In genomic region chr4:35918491-35918977, GRCh38 we compare ENCODE assay signal across 28 cellular contexts.
"Had no signal": no experiment of that assay in that cellular context is flagged by ENCODE, and none has a peak within 500 bp of the region (broad histone marks: within the 10 kb centered on the region; RNA-seq: fewer than 3 reads in every experiment).

No MANE protein-coding gene starts in this region.

- H3K79me2 ChIP-seq: hepatocyte had no signal

- H3K36me3 Mint-ChIP-seq: activated naive CD4-positive, alpha-beta T cell treated with anti-CD3 and anti-CD28 coated beads, Interleukin-2, amount 10 ng/mL, durations not matched to agents 7 days and 5 days; activated naive CD4-positive, alpha-beta T cell treated with anti-CD3 and anti-CD28 coated beads, Interleukin-2, amount 50 U/mL, for 72 hours; activated naive CD8-positive, alpha-beta T cell treated with anti-CD3 and anti-CD28 coated beads, Interleukin-2, amount 10 ng/mL, durations not matched to agents 7 days and 5 days; brain had no signal

- H3K27me3 Mint-ChIP-seq: activated naive CD4-positive, alpha-beta T cell treated with anti-CD3 and anti-CD28 coated beads, Interleukin-2, amount 10 ng/mL, durations not matched to agents 7 days and 5 days had no signal

- H3K4me2 ChIP-seq: hepatocyte had no signal

- H3K4me1 ChIP-seq: ascending aorta, breast epithelium, colonic mucosa, gastrocnemius medialis, heart right ventricle had no signal

- H2AFZ ChIP-seq: hepatocyte had no signal

- H3K4me1 Mint-ChIP-seq: activated CD4-positive, alpha-beta memory T cell treated with anti-CD3 and anti-CD28 coated beads, Interleukin-2, amount 10 ng/mL, durations not matched to agents 7 days and 5 days; activated CD4-positive, alpha-beta T cell treated with anti-CD3 and anti-CD28 coated beads, Interleukin-2, amount 10 ng/mL, durations not matched to agents 7 days and 5 days; activated naive CD4-positive, alpha-beta T cell treated with anti-CD3 and anti-CD28 coated beads, Interleukin-2, amount 10 ng/mL, durations not matched to agents 7 days and 5 days; activated naive CD8-positive, alpha-beta T cell treated with anti-CD3 and anti-CD28 coated beads, Interleukin-2, amount 10 ng/mL, durations not matched to agents 7 days and 5 days; brain had no signal

- H3K36me3 ChIP-seq: ascending aorta, breast epithelium, cardiac muscle cell, colonic mucosa, gastrocnemius medialis, heart right ventricle had no signal

- H3K27me3 ChIP-seq: ascending aorta, breast epithelium, cardiac muscle cell, colonic mucosa, gastrocnemius medialis, heart right ventricle, hepatocyte had no signal

- H3K9me3 Mint-ChIP-seq: activated CD4-positive, alpha-beta memory T cell treated with anti-CD3 and anti-CD28 coated beads, Interleukin-2, amount 10 ng/mL, durations not matched to agents 7 days and 5 days; activated CD4-positive, alpha-beta T cell treated with anti-CD3 and anti-CD28 coated beads, Interleukin-2, amount 10 ng/mL, durations not matched to agents 7 days and 5 days; activated naive CD4-positive, alpha-beta T cell treated with anti-CD3 and anti-CD28 coated beads, Interleukin-2, amount 10 ng/mL, durations not matched to agents 7 days and 5 days; activated naive CD4-positive, alpha-beta T cell treated with anti-CD3 and anti-CD28 coated beads, Interleukin-2, amount 50 U/mL, for 72 hours; activated naive CD8-positive, alpha-beta T cell treated with anti-CD3 and anti-CD28 coated beads, Interleukin-2, amount 10 ng/mL, durations not matched to agents 7 days and 5 days; activated T-cell treated with anti-CD3 and anti-CD28 coated beads, Interleukin-2, amount 50 U/mL, for 24 hours; activated T-cell treated with anti-CD3 and anti-CD28 coated beads, Interleukin-2, amount 50 U/mL, for 72 hours; brain had no signal

- DNase-seq: activated CD4-positive, alpha-beta memory T cell treated with anti-CD3 and anti-CD28 coated beads, Interleukin-2, amount 10 ng/mL, durations not matched to agents 7 days and 5 days; activated CD4-positive, alpha-beta T cell treated with anti-CD3 and anti-CD28 coated beads for 1 hour; activated CD4-positive, alpha-beta T cell treated with anti-CD3 and anti-CD28 coated beads for 4 hours; activated CD4-positive, alpha-beta T cell treated with anti-CD3 and anti-CD28 coated beads, Interleukin-2, amount 10 ng/mL, durations not matched to agents 7 days and 5 days; activated CD4-positive, alpha-beta T cell treated with anti-CD3 and anti-CD28 coated beads, Interleukin-2, amount 50 U/mL, for 4 hours; activated CD8-positive, alpha-beta memory T cell treated with anti-CD3 and anti-CD28 coated beads, Interleukin-2, amount 50 U/mL, for 48 hours; activated gamma-delta T cell; activated naive CD4-positive, alpha-beta T cell; activated naive CD4-positive, alpha-beta T cell treated with anti-CD3 and anti-CD28 coated beads, Interleukin-2, amount 10 ng/mL, durations not matched to agents 7 days and 5 days; activated naive CD8-positive, alpha-beta T cell treated with anti-CD3 and anti-CD28 coated beads, Interleukin-2, amount 10 ng/mL, durations not matched to agents 7 days and 5 days; activated T-cell treated with anti-CD3 and anti-CD28 coated beads for 4 hours; activated T-cell treated with anti-CD3 and anti-CD28 coated beads, Interleukin-2, amount 50 U/mL, for 24 hours; activated T-cell treated with anti-CD3 and anti-CD28 coated beads, Interleukin-2, amount 50 U/mL, for 72 hours; central memory CD4-positive, alpha-beta T cell; cerebellar nuclear complex; colonic mucosa; effector CD8-positive, alpha-beta T cell; foreskin fibroblast; gastrocnemius medialis; heart right ventricle; T-helper 2 cell had no signal

- H3K27ac ChIP-seq: ascending aorta, breast epithelium, cardiac muscle cell, colonic mucosa, gastrocnemius medialis, heart right ventricle, hepatocyte had no signal

- H3K4me3 Mint-ChIP-seq: activated CD4-positive, alpha-beta memory T cell treated with anti-CD3 and anti-CD28 coated beads, Interleukin-2, amount 10 ng/mL, durations not matched to agents 7 days and 5 days; activated CD4-positive, alpha-beta T cell treated with anti-CD3 and anti-CD28 coated beads, Interleukin-2, amount 10 ng/mL, durations not matched to agents 7 days and 5 days; activated naive CD4-positive, alpha-beta T cell treated with anti-CD3 and anti-CD28 coated beads, Interleukin-2, amount 10 ng/mL, durations not matched to agents 7 days and 5 days; activated naive CD8-positive, alpha-beta T cell treated with anti-CD3 and anti-CD28 coated beads, Interleukin-2, amount 10 ng/mL, durations not matched to agents 7 days and 5 days; activated T-cell treated with anti-CD3 and anti-CD28 coated beads, Interleukin-2, amount 50 U/mL, for 24 hours; activated T-cell treated with anti-CD3 and anti-CD28 coated beads, Interleukin-2, amount 50 U/mL, for 72 hours; brain had no signal

- H3K27ac Mint-ChIP-seq: activated CD4-positive, alpha-beta memory T cell treated with anti-CD3 and anti-CD28 coated beads, Interleukin-2, amount 10 ng/mL, durations not matched to agents 7 days and 5 days; activated CD4-positive, alpha-beta T cell treated with anti-CD3 and anti-CD28 coated beads, Interleukin-2, amount 10 ng/mL, durations not matched to agents 7 days and 5 days; activated naive CD4-positive, alpha-beta T cell treated with anti-CD3 and anti-CD28 coated beads, Interleukin-2, amount 10 ng/mL, durations not matched to agents 7 days and 5 days; activated naive CD4-positive, alpha-beta T cell treated with anti-CD3 and anti-CD28 coated beads, Interleukin-2, amount 50 U/mL, for 72 hours; activated naive CD8-positive, alpha-beta T cell treated with anti-CD3 and anti-CD28 coated beads, Interleukin-2, amount 10 ng/mL, durations not matched to agents 7 days and 5 days; activated T-cell treated with anti-CD3 and anti-CD28 coated beads, Interleukin-2, amount 50 U/mL, for 24 hours; activated T-cell treated with anti-CD3 and anti-CD28 coated beads, Interleukin-2, amount 50 U/mL, for 72 hours; brain had no signal

- H3K4me3 ChIP-seq: ascending aorta, breast epithelium, cardiac muscle cell, colonic mucosa, gastrocnemius medialis, heart right ventricle, hepatocyte had no signal

- ATAC-seq: activated naive CD4-positive, alpha-beta T cell treated with anti-CD3 and anti-CD28 coated beads, Interleukin-2, amount 50 U/mL, for 72 hours; activated T-cell treated with anti-CD3 and anti-CD28 coated beads, Interleukin-2, amount 50 U/mL, for 72 hours; esophagus mucosa; gastrocnemius medialis; heart right ventricle had no signal

- H3K9me3 ChIP-seq: ascending aorta, breast epithelium, colonic mucosa, gastrocnemius medialis, heart right ventricle had no signal
